24 cellular contexts compared by ENCODE assay signal in the genomic region with DNA sequence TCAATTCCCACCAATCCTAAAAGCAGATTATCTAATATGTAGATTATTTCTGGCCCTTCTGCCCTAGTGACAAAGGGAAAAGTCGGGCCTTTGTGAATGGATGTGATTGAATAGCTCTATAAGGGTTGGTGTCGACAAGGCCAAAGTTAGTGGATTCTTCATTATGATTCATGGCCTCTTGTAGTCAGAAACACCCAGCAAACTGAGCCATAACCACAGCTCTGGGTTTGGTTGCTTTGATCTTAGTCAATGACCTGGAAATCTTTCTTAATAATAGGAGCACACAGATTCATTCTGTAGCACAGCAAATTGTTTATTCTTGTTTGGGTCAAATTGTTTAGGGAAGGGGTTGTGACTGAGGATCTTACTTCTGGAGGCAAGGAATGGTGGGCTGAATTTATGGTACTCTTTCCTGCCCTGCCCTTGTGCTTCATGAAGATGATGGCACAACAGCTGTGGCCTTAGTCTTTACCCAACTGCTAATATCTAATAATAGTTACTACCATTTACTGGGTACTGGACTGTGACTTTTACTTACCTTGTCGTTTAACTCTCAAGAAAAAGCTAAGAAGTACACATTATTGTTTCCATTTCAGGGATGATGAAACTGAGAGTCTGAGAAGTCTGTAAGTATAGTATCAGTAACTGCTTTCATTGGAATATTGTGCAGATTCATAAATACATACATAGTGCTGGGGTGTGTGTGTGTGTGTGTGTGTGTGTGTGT.
DNase-seq lines count a peak whose midpoint lies in the region; ATAC-seq and TF ChIP-seq lines count a peak whose summit lies in the region.
"Had no signal": no experiment of that assay in that cellular context is flagged by ENCODE, and none has a peak within 500 bp of the region (broad histone marks: within the 10 kb centered on the region; RNA-seq: fewer than 3 reads in every experiment).

No MANE protein-coding gene starts in this region.

- H3K4me3 ChIP-seq in BE2C (ENCODE audit: low read depth, low read length), result no peak overlapping the region
- H3K4me3 ChIP-seq: esophagus squamous epithelium, gastroesophageal sphincter, lung, suprapubic skin had no signal

- H3K36me3 ChIP-seq in BE2C, result no peaks in the 10 kb centered on the region
- H3K36me3 ChIP-seq: esophagus squamous epithelium, gastroesophageal sphincter, suprapubic skin had no signal

- H3K9me3 ChIP-seq in BE2C, result no peaks in the 10 kb centered on the region
- H3K9me3 ChIP-seq: esophagus squamous epithelium, gastroesophageal sphincter, suprapubic skin had no signal

- intact Hi-C loops in head of caudate nucleus (cut with DNase I), result no loop called here

- DNase-seq in HT1080 (ENCODE audit: low read depth) (peak; percentile 64), amniotic epithelial cell (ENCODE audit: low read depth) (peak; percentile 23), renal cortical epithelial cell (ENCODE audit: low read depth) (peak; percentile 65), head of caudate nucleus (no peak), BE2C (no peak)
- DNase-seq: activated CD4-positive, alpha-beta T cell treated with anti-CD3 and anti-CD28 coated beads for 4 hours; activated naive CD4-positive, alpha-beta T cell treated with anti-CD3 and anti-CD28 coated beads, Interleukin-2, amount 50 U/mL, for 16 hours; activated T-cell treated with anti-CD3 and anti-CD28 coated beads, Interleukin-2, amount 50 U/mL, for 72 hours; AML-193; aorta; effector memory CD8-positive, alpha-beta T cell; esophagus squamous epithelium; islet precursor cell; MV-4-11; NCI-H1694 treated with DMSO at 0.1 percent for 48 hours; NCI-H69; SHP77; T-cell had no signal

- TF ChIP-seq CTCF in BE2C (IDR thresholded peaks at IDR 0.05; ENCODE audit: low read depth, low read length), result no peak

- peak; percentile 76 for ATAC-seq in GM18868 (IDR thresholded peaks at IDR 0.05; ENCODE audit: unreplicated experiment)
- ATAC-seq in GM21515 (IDR thresholded peaks at IDR 0.05; ENCODE audit: unreplicated experiment), result no peak
- ATAC-seq: activated T-cell treated with anti-CD3 and anti-CD28 coated beads, Interleukin-2, amount 50 U/mL, for 72 hours; effector memory CD8-positive, alpha-beta T cell; gastroesophageal sphincter; stimulated activated effector memory CD8-positive, alpha-beta T cell treated with anti-CD3 and anti-CD28 coated beads, Interleukin-12 subunit alpha, Interleukin-12 subunit beta, amount 100 ng/mL, for 72 hours; T-cell had no signal

- H3K27me3 ChIP-seq in BE2C, result no peaks in the 10 kb centered on the region
- H3K27me3 ChIP-seq: esophagus squamous epithelium, gastroesophageal sphincter, suprapubic skin had no signal

- no peaks in the 10 kb centered on the region for H3K4me1 ChIP-seq in BE2C
- H3K4me1 ChIP-seq: esophagus squamous epithelium, gastroesophageal sphincter, suprapubic skin had no signal

Comparison
In these comparisons a context has a peak if more than half of its experiments do, and no peak if none do; other contexts are left out.
1. DNase-seq: peak in HT1080 (single experiment), amniotic epithelial cell (single experiment) and renal cortical epithelial cell (single experiment); none in head of caudate nucleus (0 of 42) and BE2C (single experiment).